ENCODE assay signal across 18 cellular contexts in the genomic region with DNA sequence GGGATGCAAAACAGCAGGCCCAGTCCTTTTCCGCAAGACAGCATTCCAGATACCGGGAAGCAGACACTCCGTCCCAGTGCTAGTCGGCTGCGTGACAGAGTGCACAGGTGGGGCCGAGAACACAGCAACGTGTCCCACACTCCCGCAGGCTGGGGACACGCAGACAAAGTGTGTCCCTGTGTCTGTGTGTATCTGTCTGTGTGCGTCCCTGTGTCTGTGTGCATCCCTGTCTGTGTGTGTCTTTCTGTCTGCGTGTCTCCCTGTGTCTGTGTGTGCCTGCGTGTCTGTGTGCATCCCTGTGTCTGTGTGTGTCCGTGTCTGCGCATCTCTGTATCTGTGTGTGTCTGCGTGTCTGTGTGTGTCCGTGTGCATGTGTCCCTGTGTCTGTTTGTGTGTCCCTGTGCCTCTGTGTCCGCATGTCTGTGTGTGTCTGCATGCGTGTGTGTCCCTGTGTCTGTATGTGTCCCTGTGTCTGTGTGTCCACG.
DNase-seq lines count a peak whose midpoint lies in the region; ATAC-seq and TF ChIP-seq lines count a peak whose summit lies in the region.
"Had no signal": no experiment of that assay in that cellular context is flagged by ENCODE, and none has a peak within 500 bp of the region (broad histone marks: within the 10 kb centered on the region; RNA-seq: fewer than 3 reads in every experiment).

No MANE protein-coding gene starts in this region.

- H3K4me3 ChIP-seq in H7 (ENCODE audit: insufficient read depth, low read depth, low read length) (no peak overlapping the region), esophagus muscularis mucosa (no peak overlapping the region)
- H3K4me3 ChIP-seq: BLaER1 had no signal

- H3K36me3 Mint-ChIP-seq in activated CD4-positive, alpha-beta memory T cell treated with anti-CD3 and anti-CD28 coated beads, Interleukin-2, amount 10 ng/mL, durations not matched to agents 7 days and 5 days (ENCODE audit: low read depth): no peaks in the 10 kb centered on the region
- H3K36me3 Mint-ChIP-seq in activated CD4-positive, alpha-beta memory T cell treated with anti-CD3 and anti-CD28 coated beads for 36 hours: no peaks in the 10 kb centered on the region
- no peaks in the 10 kb centered on the region for H3K36me3 Mint-ChIP-seq in osteocyte (ENCODE audit: unreplicated experiment)
- H3K36me3 Mint-ChIP-seq in activated T-helper 17 cell treated with anti-CD3 and anti-CD28 coated beads, Interleukin-2, amount 50 U/mL, for 72 hours (ENCODE audit: low read depth): no peaks in the 10 kb centered on the region

- DNase-seq in activated CD4-positive, alpha-beta memory T cell treated with anti-CD3 and anti-CD28 coated beads, Interleukin-2, amount 10 ng/mL, durations not matched to agents 7 days and 5 days: peak; percentile 15
- no peak for DNase-seq in activated CD4-positive, alpha-beta memory T cell treated with anti-CD3 and anti-CD28 coated beads for 36 hours
- DNase-seq in H7 (peak; percentile 40), esophagus muscularis mucosa (ENCODE audit: extremely low spot score) (peak; percentile 86), osteocyte (ENCODE audit: extremely low spot score, unreplicated experiment) (peak; percentile 67), SK-N-DZ (ENCODE audit: low spot score) (no peak)
- DNase-seq: CD8-positive, alpha-beta memory T cell; DMS 273 treated with DMSO at 0.1 percent for 48 hours; GOT3; MV-4-11; NCI-H146; NCI-H2081 treated with DMSO at 0.1 percent for 48 hours; OCI-M1 had no signal

- H3K27me3 ChIP-seq in H7 (ENCODE audit: control insufficient read depth, insufficient read depth, low read length) (peaks cover 6% of the 10 kb centered on the region), esophagus muscularis mucosa (peaks cover 0 to 93% (median 28%) of the 10 kb centered on the region in 4 donors)

- no peaks in the 10 kb centered on the region for H3K9me3 ChIP-seq in esophagus muscularis mucosa
- H3K9me3 ChIP-seq: BLaER1 had no signal

- TF ChIP-seq POLR2A in esophagus muscularis mucosa (IDR thresholded peaks at IDR 0.05; ENCODE audit: low read depth): no peak

- 84% methylated on average over 14 of the region's 19 CpGs for WGBS in esophagus muscularis mucosa

- peaks cover 34% of the 10 kb centered on the region for H3K27me3 Mint-ChIP-seq in activated CD4-positive, alpha-beta memory T cell treated with anti-CD3 and anti-CD28 coated beads, Interleukin-2, amount 10 ng/mL, durations not matched to agents 7 days and 5 days
- peaks cover 55% of the 10 kb centered on the region for H3K27me3 Mint-ChIP-seq in activated CD4-positive, alpha-beta memory T cell treated with anti-CD3 and anti-CD28 coated beads for 36 hours
- peaks cover 46% of the 10 kb centered on the region for H3K27me3 Mint-ChIP-seq in osteocyte (ENCODE audit: unreplicated experiment)
- peaks cover 45% of the 10 kb centered on the region for H3K27me3 Mint-ChIP-seq in activated T-helper 17 cell treated with anti-CD3 and anti-CD28 coated beads, Interleukin-2, amount 50 U/mL, for 72 hours

- no peak overlapping the region for H3K27ac Mint-ChIP-seq in activated CD4-positive, alpha-beta memory T cell treated with anti-CD3 and anti-CD28 coated beads, Interleukin-2, amount 10 ng/mL, durations not matched to agents 7 days and 5 days
- no peak overlapping the region for H3K27ac Mint-ChIP-seq in activated CD4-positive, alpha-beta memory T cell treated with anti-CD3 and anti-CD28 coated beads for 36 hours
- H3K27ac Mint-ChIP-seq in osteocyte (ENCODE audit: unreplicated experiment): no peak overlapping the region
- H3K27ac Mint-ChIP-seq in activated T-helper 17 cell treated with anti-CD3 and anti-CD28 coated beads, Interleukin-2, amount 50 U/mL, for 72 hours: no peak overlapping the region

- peaks cover 4 to 13% (median 12%) of the 10 kb centered on the region in 4 donors for H3K4me1 ChIP-seq in esophagus muscularis mucosa

- intact Hi-C loops in activated CD4-positive, alpha-beta memory T cell treated with anti-CD3 and anti-CD28 coated beads for 36 hours (cut with micrococcal nuclease): no loop called here
- intact Hi-C loops in esophagus muscularis mucosa (cut with DNase I): no loop called here

- peaks cover 8% of the 10 kb centered on the region for H3K4me1 Mint-ChIP-seq in activated CD4-positive, alpha-beta memory T cell treated with anti-CD3 and anti-CD28 coated beads, Interleukin-2, amount 10 ng/mL, durations not matched to agents 7 days and 5 days
- H3K4me1 Mint-ChIP-seq in activated CD4-positive, alpha-beta memory T cell treated with anti-CD3 and anti-CD28 coated beads for 36 hours (ENCODE audit: low read depth): peaks cover 9% of the 10 kb centered on the region
- H3K4me1 Mint-ChIP-seq in osteocyte (ENCODE audit: unreplicated experiment): no peaks in the 10 kb centered on the region
- peaks cover 8% of the 10 kb centered on the region for H3K4me1 Mint-ChIP-seq in activated T-helper 17 cell treated with anti-CD3 and anti-CD28 coated beads, Interleukin-2, amount 50 U/mL, for 72 hours

- no peak overlapping the region for H3K27ac ChIP-seq in esophagus muscularis mucosa (replicated peaks in 1 of 4)
- H3K27ac ChIP-seq: 22Rv1, BLaER1, RWPE1 had no signal

- no peak overlapping the region for H3K4me3 Mint-ChIP-seq in activated CD4-positive, alpha-beta memory T cell treated with anti-CD3 and anti-CD28 coated beads, Interleukin-2, amount 10 ng/mL, durations not matched to agents 7 days and 5 days
- no peak overlapping the region for H3K4me3 Mint-ChIP-seq in activated CD4-positive, alpha-beta memory T cell treated with anti-CD3 and anti-CD28 coated beads for 36 hours
- H3K4me3 Mint-ChIP-seq in osteocyte (ENCODE audit: unreplicated experiment): no peak overlapping the region
- H3K4me3 Mint-ChIP-seq in activated T-helper 17 cell treated with anti-CD3 and anti-CD28 coated beads, Interleukin-2, amount 50 U/mL, for 72 hours: no peak overlapping the region

- no peak for TF ChIP-seq EP300 in esophagus muscularis mucosa (IDR thresholded peaks at IDR 0.05)

- no peak for ATAC-seq in activated T-helper 17 cell treated with anti-CD3 and anti-CD28 coated beads, Interleukin-2, amount 50 U/mL, for 72 hours (replicated peaks)
- ATAC-seq in HG03159 (IDR thresholded peaks at IDR 0.05; ENCODE audit: unreplicated experiment): no peak

- CTCF ChIA-PET in activated CD4-positive, alpha-beta memory T cell treated with anti-CD3 and anti-CD28 coated beads, Interleukin-2, amount 10 ng/mL, durations not matched to agents 7 days and 5 days (lab: Charles Lee): no interaction called here
- CTCF ChIA-PET in activated CD4-positive, alpha-beta memory T cell treated with anti-CD3 and anti-CD28 coated beads for 36 hours (lab: Charles Lee): no interaction called here

- POLR2A ChIA-PET in activated CD4-positive, alpha-beta memory T cell treated with anti-CD3 and anti-CD28 coated beads, Interleukin-2, amount 10 ng/mL, durations not matched to agents 7 days and 5 days (lab: Charles Lee): no interaction called here
- POLR2A ChIA-PET in activated CD4-positive, alpha-beta memory T cell treated with anti-CD3 and anti-CD28 coated beads for 36 hours (lab: Charles Lee): no interaction called here

- no peaks in the 10 kb centered on the region for H3K9me3 Mint-ChIP-seq in activated CD4-positive, alpha-beta memory T cell treated with anti-CD3 and anti-CD28 coated beads, Interleukin-2, amount 10 ng/mL, durations not matched to agents 7 days and 5 days
- H3K9me3 Mint-ChIP-seq in activated CD4-positive, alpha-beta memory T cell treated with anti-CD3 and anti-CD28 coated beads for 36 hours: no peaks in the 10 kb centered on the region
- H3K9me3 Mint-ChIP-seq in osteocyte (ENCODE audit: unreplicated experiment): no peaks in the 10 kb centered on the region
- no peaks in the 10 kb centered on the region for H3K9me3 Mint-ChIP-seq in activated T-helper 17 cell treated with anti-CD3 and anti-CD28 coated beads, Interleukin-2, amount 50 U/mL, for 72 hours
- H3K9me3 Mint-ChIP-seq: CD8-positive, alpha-beta memory T cell had no signal

- H3K36me3 ChIP-seq in H7 (replicated peaks; ENCODE audit: control insufficient read depth, insufficient read depth, low read length) (no peaks in the 10 kb centered on the region), esophagus muscularis mucosa (no peaks in the 10 kb centered on the region)
- H3K36me3 ChIP-seq: BLaER1 had no signal

- TF ChIP-seq CTCF in esophagus muscularis mucosa (IDR thresholded peaks at IDR 0.05): no peak
- TF ChIP-seq CTCF in osteocyte (IDR thresholded peaks at IDR 0.05): no peak

Comparison
In these comparisons a context has a peak if more than half of its experiments do, and no peak if none do; other contexts are left out.
1. DNase-seq: peak in activated CD4-positive, alpha-beta memory T cell treated with anti-CD3 and anti-CD28 coated beads, Interleukin-2, amount 10 ng/mL, durations not matched to agents 7 days and 5 days (single experiment), H7 (single experiment), esophagus muscularis mucosa (single experiment) and osteocyte (single experiment); none in activated CD4-positive, alpha-beta memory T cell treated with anti-CD3 and anti-CD28 coated beads for 36 hours (single experiment) and SK-N-DZ (single experiment).